ENCODE assay signal across 1 cellular context in genomic region chr2:208366215-208367132, GRCh38.
TF ChIP-seq lines count a peak whose summit lies in the region.

No MANE protein-coding gene starts in this region.

TF ChIP-seq in K562, 482 proteins besides CTCF, POLR2A, EP300 and RAD21 (continued from another document):
- TF ChIP-seq BRD9 (IDR thresholded peaks at IDR 0.05; ENCODE audit: low read depth, partially characterized antibody) (no peak), MEIS2 (IDR thresholded peaks at IDR 0.05; ENCODE audit: partially characterized antibody) (peak; percentile 31)
